Comparison of ENCODE assay signal across 22 cellular contexts in the genomic region with DNA sequence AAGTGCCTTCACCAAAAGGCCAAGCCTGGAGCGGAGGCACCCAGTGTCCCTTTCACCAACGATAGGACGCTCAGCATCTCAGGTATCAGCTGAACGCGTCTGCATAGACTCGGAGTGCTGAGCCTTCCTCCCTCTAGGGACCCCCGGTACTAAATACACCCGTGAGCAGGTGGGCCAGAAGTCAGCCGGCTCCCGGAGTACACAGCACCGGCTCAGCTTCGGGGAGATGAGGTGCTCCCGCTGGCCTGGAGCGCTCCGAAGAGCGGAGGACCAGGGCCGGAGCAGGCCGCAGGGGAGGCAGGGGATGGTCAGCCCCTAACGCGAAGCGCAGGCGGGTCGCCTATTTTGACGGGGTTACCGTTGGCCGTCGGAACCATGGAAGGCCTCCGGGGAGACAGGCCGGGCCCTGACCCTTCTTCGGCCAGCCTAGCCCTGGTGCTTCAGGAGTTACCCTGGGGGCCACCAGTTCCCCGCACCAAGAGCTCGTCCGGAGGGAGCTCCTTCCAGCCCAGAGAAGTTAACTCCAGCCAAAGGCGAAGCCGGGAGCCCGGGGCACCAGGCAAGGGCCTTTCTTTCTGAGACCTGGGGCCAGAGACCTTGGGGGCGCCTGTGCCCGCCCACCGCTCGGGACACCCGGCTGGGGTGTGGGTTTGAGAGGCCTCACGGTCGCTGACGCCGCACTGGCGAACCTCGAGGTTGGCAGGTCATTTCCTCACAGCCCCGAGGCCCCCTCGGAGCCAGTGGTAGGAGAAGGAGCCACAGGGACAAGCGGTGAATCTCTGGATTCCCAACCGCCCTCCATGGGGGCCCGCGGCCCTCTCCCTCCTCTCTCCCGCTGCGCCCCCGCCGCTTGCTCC. TPM values are rescaled to one million over a fixed set of nuclear protein-coding genes. Genes with fewer than 3 reads are reported as not detected.
DNase-seq lines count a peak whose midpoint lies in the region; ATAC-seq and TF ChIP-seq lines count a peak whose summit lies in the region.
"Had no signal": no experiment of that assay in that cellular context is flagged by ENCODE, and none has a peak within 500 bp of the region (broad histone marks: within the 10 kb centered on the region; RNA-seq: fewer than 3 reads in every experiment).

No MANE protein-coding gene starts in this region.

- H3K4ac ChIP-seq in trophoblast cell (ENCODE audit: low read depth, low read length) = peak overlapping the region; percentile 19

- 8% methylated on average over 49 of the region's 57 CpGs for WGBS in hepatocyte (ENCODE audit: low lambda C conversion rate, missing lambda C conversion rate)
- WGBS in trophoblast cell (ENCODE audit: extremely low coverage, insufficient coverage, insufficient read length) = no CpG with 5 or more reads among the region's 57 CpGs

- H2BK5ac ChIP-seq in trophoblast cell (ENCODE audit: low read depth, low read length, poor library complexity) = no peak overlapping the region

- no peaks in the 10 kb centered on the region for H3K9me3 Mint-ChIP-seq in activated T-helper 1 cell treated with anti-CD3 and anti-CD28 coated beads, Interleukin-12 subunit alpha, Interleukin-12 subunit beta, Interleukin-2, Interleukin-4 antibody, amounts not matched to agents 30 ng/mL and 10 ng/mL and 1 ng/mL, durations not matched to agents 14 hours and 24 hours and 36 hours
- no peaks in the 10 kb centered on the region for H3K9me3 Mint-ChIP-seq in naive thymus-derived CD8-positive, alpha-beta T cell
- H3K9me3 Mint-ChIP-seq: activated naive CD4-positive, alpha-beta T cell treated with anti-CD3 and anti-CD28 coated beads, Interleukin-2, amount 50 U/mL, for 72 hours had no signal

- intact Hi-C loops in activated T-helper 1 cell treated with anti-CD3 and anti-CD28 coated beads, Interleukin-12 subunit alpha, Interleukin-12 subunit beta, Interleukin-2, Interleukin-4 antibody, amounts not matched to agents 30 ng/mL and 10 ng/mL and 1 ng/mL, durations not matched to agents 14 hours and 24 hours and 36 hours (cut with micrococcal nuclease) = loop anchor here (5.0 kb wide), 1 partner anchor 1711 kb away; the partner anchor contains the start of gene IRX1

- TF ChIP-seq CTCF in hepatocyte (IDR thresholded peaks at IDR 0.05; ENCODE audit: poor library complexity) = no peak

- H3K27ac ChIP-seq in hepatocyte (no peak overlapping the region), trophoblast cell (ENCODE audit: low read depth, low read length) (no peak overlapping the region)

- H3K23ac ChIP-seq in trophoblast cell (ENCODE audit: low read length) = no peak overlapping the region

- H3K9me2 ChIP-seq in hepatocyte (replicated peaks; ENCODE audit: insufficient read depth) = no peaks in the 10 kb centered on the region
- H3K9me2 ChIP-seq: SK-N-SH had no signal

- H4K20me1 ChIP-seq in hepatocyte (ENCODE audit: insufficient read depth, poor library complexity, severe bottlenecking) = peaks cover 2% of the 10 kb centered on the region

- H2AFZ ChIP-seq in hepatocyte = no peak overlapping the region
- no peak overlapping the region for H2AFZ ChIP-seq in trophoblast cell (ENCODE audit: insufficient read depth, low read length, poor library complexity)

- H3K4me3 ChIP-seq in H7 (ENCODE audit: insufficient read depth, low read depth, low read length) (peak overlapping the region; percentile 53), hepatocyte (no peak overlapping the region), trophoblast cell (ENCODE audit: low read depth, low read length) (no peak overlapping the region)
- H3K4me3 ChIP-seq: MG63 had no signal

- H3K4me1 ChIP-seq in hepatocyte (ENCODE audit: insufficient read depth) (peaks cover 16% of the 10 kb centered on the region), trophoblast cell (ENCODE audit: control insufficient read depth in 1 of 2, insufficient read depth in 2 of 2, low read length in 2 of 2) (peaks cover 20 to 40% of the 10 kb centered on the region in 2 experiments)

- H3K27me3 ChIP-seq in H7 (ENCODE audit: control insufficient read depth, insufficient read depth, low read length) (peaks cover 77% of the 10 kb centered on the region), hepatocyte (peaks cover 97% of the 10 kb centered on the region), trophoblast cell (ENCODE audit: insufficient read depth, low read length) (peaks cover 76% of the 10 kb centered on the region)

- H3K36me3 ChIP-seq in H7 (replicated peaks; ENCODE audit: control insufficient read depth, insufficient read depth, low read length) (no peaks in the 10 kb centered on the region), hepatocyte (replicated peaks; ENCODE audit: insufficient read depth, low read depth) (no peaks in the 10 kb centered on the region), trophoblast cell (ENCODE audit: control insufficient read depth in 1 of 2, insufficient read depth in 2 of 2, low read length in 2 of 2) (no peaks in the 10 kb centered on the region)
- H3K36me3 ChIP-seq: MG63 had no signal

- no peaks in the 10 kb centered on the region for H3K9me3 ChIP-seq in hepatocyte (ENCODE audit: low read depth)
- H3K9me3 ChIP-seq in trophoblast cell (ENCODE audit: insufficient read depth, low read depth, low read length) = peaks cover 19% of the 10 kb centered on the region
- H3K9me3 ChIP-seq: SK-N-SH had no signal

- no peak for ATAC-seq in naive thymus-derived CD8-positive, alpha-beta T cell
- ATAC-seq: activated naive CD4-positive, alpha-beta T cell treated with anti-CD3 and anti-CD28 coated beads, Interleukin-2, amount 50 U/mL, for 72 hours; PC-3; sciatic nerve had no signal

- H2AK5ac ChIP-seq in trophoblast cell (ENCODE audit: low read length) = no peak overlapping the region

- H3K79me2 ChIP-seq in hepatocyte (no peaks in the 10 kb centered on the region), trophoblast cell (ENCODE audit: control insufficient read depth, insufficient read depth, low read length, poor library complexity) (no peaks in the 10 kb centered on the region)

- no peak overlapping the region for H4K12ac ChIP-seq in trophoblast cell (ENCODE audit: low read depth, low read length)

- DNase-seq in H7 (peak; percentile 82), hepatocyte (ENCODE audit: low spot score) (no peak), trophoblast cell (no peak), NCI-H748 treated with DMSO at 0.1 percent for 48 hours (lab: John Stamatoyannopoulos, UW) (no peak), NCI-H69 (lab: John Stamatoyannopoulos, UW) (no peak)
- no peak for DNase-seq in activated T-helper 1 cell treated with anti-CD3 and anti-CD28 coated beads, Interleukin-12 subunit alpha, Interleukin-12 subunit beta, Interleukin-2, Interleukin-4 antibody, amounts not matched to agents 30 ng/mL and 10 ng/mL and 1 ng/mL, durations not matched to agents 14 hours and 24 hours and 36 hours (ENCODE audit: low spot score)
- no peak for DNase-seq in naive thymus-derived CD8-positive, alpha-beta T cell
- DNase-seq in stimulated activated CD4-positive, alpha-beta T cell treated with anti-CD3 and anti-CD28 coated beads, Interleukin-1b, Interleukin-23, amount 100 ng/mL, for 48 hours = no peak
- DNase-seq: activated CD4-positive, alpha-beta T cell treated with anti-CD3 and anti-CD28 coated beads, Interleukin-2, amount 50 U/mL, for 4 hours; activated T-cell treated with anti-CD3 and anti-CD28 coated beads, Interleukin-2, amount 50 U/mL, for 1 hour; Calu3; GDM1; NCI-H187 treated with DMSO at 0.1 percent for 48 hours; NCI-H526; PC-3; SK-N-SH; stimulated activated CD4-positive, alpha-beta T cell treated with anti-CD3 and anti-CD28 coated beads, Interleukin-2, amount 100 ng/mL, for 48 hours had no signal

- no peak overlapping the region for H3K9ac ChIP-seq in trophoblast cell (ENCODE audit: low read length)
- H3K9ac ChIP-seq: SK-N-SH had no signal

- peak overlapping the region; percentile 55 for H3K27ac Mint-ChIP-seq in activated T-helper 1 cell treated with anti-CD3 and anti-CD28 coated beads, Interleukin-12 subunit alpha, Interleukin-12 subunit beta, Interleukin-2, Interleukin-4 antibody, amounts not matched to agents 30 ng/mL and 10 ng/mL and 1 ng/mL, durations not matched to agents 14 hours and 24 hours and 36 hours
- H3K27ac Mint-ChIP-seq in naive thymus-derived CD8-positive, alpha-beta T cell = no peak overlapping the region
- H3K27ac Mint-ChIP-seq: activated naive CD4-positive, alpha-beta T cell treated with anti-CD3 and anti-CD28 coated beads, Interleukin-2, amount 50 U/mL, for 72 hours had no signal

- no peaks in the 10 kb centered on the region for H3K4me1 Mint-ChIP-seq in activated T-helper 1 cell treated with anti-CD3 and anti-CD28 coated beads, Interleukin-12 subunit alpha, Interleukin-12 subunit beta, Interleukin-2, Interleukin-4 antibody, amounts not matched to agents 30 ng/mL and 10 ng/mL and 1 ng/mL, durations not matched to agents 14 hours and 24 hours and 36 hours (ENCODE audit: low read depth)
- peaks cover 2 to 26% (median 10%) of the 10 kb centered on the region in 4 donors for H3K4me1 Mint-ChIP-seq in naive thymus-derived CD8-positive, alpha-beta T cell

- no peak overlapping the region for H2BK12ac ChIP-seq in trophoblast cell (ENCODE audit: low read length)

- peak overlapping the region; percentile 45 for H3K14ac ChIP-seq in trophoblast cell (ENCODE audit: low read length)

- H3K27me3 Mint-ChIP-seq in activated T-helper 1 cell treated with anti-CD3 and anti-CD28 coated beads, Interleukin-12 subunit alpha, Interleukin-12 subunit beta, Interleukin-2, Interleukin-4 antibody, amounts not matched to agents 30 ng/mL and 10 ng/mL and 1 ng/mL, durations not matched to agents 14 hours and 24 hours and 36 hours (ENCODE audit: insufficient read depth) = peaks cover 29% of the 10 kb centered on the region
- peaks cover 15 to 55% (median 36%) of the 10 kb centered on the region in 5 donors for H3K27me3 Mint-ChIP-seq in naive thymus-derived CD8-positive, alpha-beta T cell

- H3K79me1 ChIP-seq in trophoblast cell (ENCODE audit: low read length) = peaks cover 5% of the 10 kb centered on the region

- no peaks in the 10 kb centered on the region for H3K36me3 Mint-ChIP-seq in activated T-helper 1 cell treated with anti-CD3 and anti-CD28 coated beads, Interleukin-12 subunit alpha, Interleukin-12 subunit beta, Interleukin-2, Interleukin-4 antibody, amounts not matched to agents 30 ng/mL and 10 ng/mL and 1 ng/mL, durations not matched to agents 14 hours and 24 hours and 36 hours (ENCODE audit: low read depth)
- H3K36me3 Mint-ChIP-seq in naive thymus-derived CD8-positive, alpha-beta T cell = no peaks in the 10 kb centered on the region
- H3K36me3 Mint-ChIP-seq: activated naive CD4-positive, alpha-beta T cell treated with anti-CD3 and anti-CD28 coated beads, Interleukin-2, amount 50 U/mL, for 72 hours had no signal

- H4K91ac ChIP-seq in trophoblast cell (ENCODE audit: low read depth, low read length) = peak overlapping the region; percentile 61

- peak overlapping the region; percentile 50 for H4K8ac ChIP-seq in trophoblast cell (ENCODE audit: low read depth, low read length)

- H3K18ac ChIP-seq in trophoblast cell (ENCODE audit: low read length) = peak overlapping the region; percentile 6

- peak overlapping the region; percentile 8 for H2BK120ac ChIP-seq in trophoblast cell (ENCODE audit: insufficient read depth, low read length, poor library complexity)

- no peak overlapping the region for H3K4me3 Mint-ChIP-seq in activated T-helper 1 cell treated with anti-CD3 and anti-CD28 coated beads, Interleukin-12 subunit alpha, Interleukin-12 subunit beta, Interleukin-2, Interleukin-4 antibody, amounts not matched to agents 30 ng/mL and 10 ng/mL and 1 ng/mL, durations not matched to agents 14 hours and 24 hours and 36 hours
- peak overlapping the region in 2 of 10 donors; percentile 19 to 36 for H3K4me3 Mint-ChIP-seq in naive thymus-derived CD8-positive, alpha-beta T cell

- POLR2A ChIA-PET in naive thymus-derived CD8-positive, alpha-beta T cell (lab: Charles Lee) = no interaction called here

- H3K4me2 ChIP-seq in hepatocyte = peak overlapping the region; percentile 61
- H3K4me2 ChIP-seq in trophoblast cell (ENCODE audit: low read length) = peak overlapping the region; percentile 74
- H3K4me2 ChIP-seq: SK-N-SH had no signal

RNA-seq across cellular contexts. Expression of gene IRX4, which starts 3.3 kb away (rescaled TPM):
- 15.4 and 17.9 TPM in 2 replicates for total RNA-seq in H7 (2014; rRNA removed; shearing (Covaris generic))
- not detected in 2 replicates for total RNA-seq in activated T-helper 1 cell treated with anti-CD3 and anti-CD28 coated beads, Interleukin-12 subunit alpha, Interleukin-12 subunit beta, Interleukin-2, Interleukin-4 antibody, amounts not matched to agents 30 ng/mL and 10 ng/mL and 1 ng/mL, durations not matched to agents 14 hours and 24 hours and 36 hours
- total RNA-seq in hepatocyte = not detected in 2 replicates
- not detected in 2 replicates for polyA plus RNA-seq in hepatocyte
- 25.8 and 26.3 TPM in 2 replicates for polyA plus RNA-seq in trophoblast cell (2013)
- total RNA-seq in naive thymus-derived CD8-positive, alpha-beta T cell = not detected
- not detected for polyA plus RNA-seq in naive thymus-derived CD8-positive, alpha-beta T cell
- total RNA-seq: activated naive CD4-positive, alpha-beta T cell treated with anti-CD3 and anti-CD28 coated beads, Interleukin-2, amount 50 U/mL, for 72 hours; Calu3; HT-29; lung microvascular endothelial cell; PC-3; sciatic nerve had no signal
- polyA plus RNA-seq: SK-N-SH had no signal

Comparison
In these comparisons a context has a peak if more than half of its experiments do, and no peak if none do; other contexts are left out.
1. RNA of gene IRX4, which starts 3.3 kb away (total RNA-seq): 15.4 to 17.9 TPM in H7; not detected in activated T-helper 1 cell treated with anti-CD3 and anti-CD28 coated beads, Interleukin-12 subunit alpha, Interleukin-12 subunit beta, Interleukin-2, Interleukin-4 antibody, amounts not matched to agents 30 ng/mL and 10 ng/mL and 1 ng/mL, durations not matched to agents 14 hours and 24 hours and 36 hours, not detected in hepatocyte and not detected in naive thymus-derived CD8-positive, alpha-beta T cell; every median in the first group is over 10 times any median in the second.